Comparison of ENCODE assay signal across 24 cellular contexts in genomic region chr2:68352651-68353386, GRCh38. TPM values are rescaled to one million over a fixed set of nuclear protein-coding genes. Genes with fewer than 3 reads are reported as not detected.
A peak's percentile ranks its signal among the peaks of the same experiment; 100 is the strongest.
DNase-seq lines count a peak whose midpoint lies in the region; TF ChIP-seq lines count a peak whose summit lies in the region.
"Had no signal": no experiment of that assay in that cellular context is flagged by ENCODE, and none has a peak within 500 bp of the region (broad histone marks: within the 10 kb centered on the region; RNA-seq: fewer than 3 reads in every experiment).

No MANE protein-coding gene starts in this region.

- CTCF ChIA-PET in mammary epithelial cell (lab: Charles Lee; ENCODE audit: low non-redundant PET), result interaction anchor here (0.6 kb wide), 1 partner anchor 1542 kb away, joined by 3 read pairs; no protein-coding TSS in a partner anchor

- in situ Hi-C loops in GM23248 (cut with MboI), result no loop called here
- in situ Hi-C loops in mammary epithelial cell (cut with MboI; ENCODE audit: low sequenced_read_pairs in 2 of 2), result no loop called here

- H3K79me2 ChIP-seq in GM23248 (ENCODE audit: insufficient read depth) (no peaks in the 10 kb centered on the region), mammary epithelial cell (ENCODE audit: insufficient read depth, low read length) (no peaks in the 10 kb centered on the region), osteoblast (ENCODE audit: insufficient read depth, low read length) (no peaks in the 10 kb centered on the region)
- H3K79me2 ChIP-seq: parathyroid adenoma had no signal

- DNase-seq in GM23248, result peak; percentile 65
- DNase-seq in NCI-H226, result peak; percentile 37
- DNase-seq in mammary epithelial cell, result peak; percentile 17
- peak; percentile 11 for DNase-seq in osteoblast (ENCODE audit: insufficient read length, low spot score, missing footprints)
- no peak for DNase-seq in T-helper 1 cell
- no peak for DNase-seq in colonic mucosa
- no peak for DNase-seq in esophagus muscularis mucosa (ENCODE audit: extremely low spot score)
- DNase-seq: activated CD4-positive, alpha-beta memory T cell treated with anti-CD3 and anti-CD28 coated beads, Interleukin-2, amount 10 ng/mL, durations not matched to agents 7 days and 5 days; activated CD4-positive, CD25-positive, alpha-beta regulatory T cell; CD4-positive, alpha-beta T cell; cerebellar nuclear complex; effector CD8-positive, alpha-beta T cell; islet precursor cell; left ventricle myocardium superior; NCI-H187; NCI-H526; right cardiac atrium; stimulated activated naive CD8-positive, alpha-beta T cell treated with anti-CD3 and anti-CD28 coated beads, Interleukin-15, Interleukin-2, amounts not matched to agents 100 U/mL and 50 U/mL, for 24 hours; T-helper 9 cell; thyroid gland had no signal

- H3K4me3 ChIP-seq in GM23248, result no peak overlapping the region
- H3K4me3 ChIP-seq in mammary epithelial cell (replicated peaks in 1 of 3; ENCODE audit: insufficient read depth in 1 of 3, low read depth in 2 of 3, low read length in 3 of 3), result no peak overlapping the region
- no peak overlapping the region for H3K4me3 ChIP-seq in osteoblast (ENCODE audit: insufficient read depth, low read length)
- H3K4me3 ChIP-seq in colonic mucosa, result no peak overlapping the region
- no peak overlapping the region for H3K4me3 ChIP-seq in esophagus muscularis mucosa
- H3K4me3 ChIP-seq: gastroesophageal sphincter, thyroid gland had no signal

- 0 out of 2 replicates have a peak overlapping the region, but pooled peaks have one; percentile 36 for H2AFZ ChIP-seq in GM23248
- no peak overlapping the region for H2AFZ ChIP-seq in mammary epithelial cell (ENCODE audit: low read depth, low read length)
- peak overlapping the region; percentile 32 for H2AFZ ChIP-seq in osteoblast (ENCODE audit: low read length)
- H2AFZ ChIP-seq: parathyroid adenoma had no signal

- H3K9me2 ChIP-seq in GM23248 (ENCODE audit: insufficient read depth), result no peaks in the 10 kb centered on the region

- H3K9me3 ChIP-seq in GM23248 (ENCODE audit: low read depth) (no peaks in the 10 kb centered on the region), mammary epithelial cell (replicated peaks; ENCODE audit: insufficient read depth, low read length) (no peaks in the 10 kb centered on the region), osteoblast (ENCODE audit: low read depth, low read length) (no peaks in the 10 kb centered on the region), colonic mucosa (no peaks in the 10 kb centered on the region), esophagus muscularis mucosa (no peaks in the 10 kb centered on the region)
- H3K9me3 ChIP-seq: gastroesophageal sphincter, thyroid gland had no signal

- dilution Hi-C loops in mammary epithelial cell (cut with HindIII; ENCODE audit: low sequenced_read_pairs), result no loop called here

- TF ChIP-seq EP300 in esophagus muscularis mucosa (IDR thresholded peaks at IDR 0.05), result no peak

- BruUV-seq in mammary epithelial cell (replicated peaks; lab: Mats Ljungman, UMichigan), result no TSS peak

- H4K20me1 ChIP-seq in GM23248 (ENCODE audit: insufficient read depth) (no peaks in the 10 kb centered on the region), mammary epithelial cell (ENCODE audit: insufficient read depth, low read length) (no peaks in the 10 kb centered on the region), osteoblast (ENCODE audit: insufficient read depth, low read length) (no peaks in the 10 kb centered on the region)

- 22 to 32% methylated on average over 2 of the region's 2 CpGs for WGBS in GM23248 (ENCODE audit: low coverage in 1 of 2, low lambda C conversion rate in 2 of 2, missing lambda C conversion rate in 2 of 2), 2 experiments
- 35% methylated on average over 2 of the region's 2 CpGs for WGBS in mammary epithelial cell (ENCODE audit: low coverage, missing lambda C conversion rate)
- 52% methylated on average over 2 of the region's 2 CpGs for WGBS in esophagus muscularis mucosa

- TF ChIP-seq POLR2A in esophagus muscularis mucosa (IDR thresholded peaks at IDR 0.05; ENCODE audit: low read depth), result no peak

- no peaks in the 10 kb centered on the region for H3K36me3 ChIP-seq in GM23248 (ENCODE audit: low read depth)
- no peaks in the 10 kb centered on the region for H3K36me3 ChIP-seq in mammary epithelial cell (ENCODE audit: insufficient read depth, low read length)
- H3K36me3 ChIP-seq in osteoblast (ENCODE audit: insufficient read depth, low read length), result no peaks in the 10 kb centered on the region
- no peaks in the 10 kb centered on the region for H3K36me3 ChIP-seq in colonic mucosa
- no peaks in the 10 kb centered on the region for H3K36me3 ChIP-seq in esophagus muscularis mucosa
- H3K36me3 ChIP-seq: gastroesophageal sphincter, thyroid gland had no signal

- H3K27me3 ChIP-seq in GM23248 (replicated peaks; ENCODE audit: insufficient read depth) (no peaks in the 10 kb centered on the region), mammary epithelial cell (ENCODE audit: insufficient read depth, low read length) (no peaks in the 10 kb centered on the region), osteoblast (ENCODE audit: insufficient read depth, low read length) (no peaks in the 10 kb centered on the region), colonic mucosa (no peaks in the 10 kb centered on the region), esophagus muscularis mucosa (no peaks in the 10 kb centered on the region)
- H3K27me3 ChIP-seq: gastroesophageal sphincter, thyroid gland had no signal

- TF ChIP-seq CTCF in mammary epithelial cell (conservative IDR thresholded peaks at IDR 0.05 in 1 of 2, IDR thresholded peaks at IDR 0.05 in 1 of 2; ENCODE audit: extremely low read depth in 1 of 2, insufficient read depth in 1 of 2, low read depth in 1 of 2, low read length in 2 of 2) (no peak), osteoblast (IDR thresholded peaks at IDR 0.05; ENCODE audit: extremely low read depth, low read depth, low read length) (no peak), colonic mucosa (IDR thresholded peaks at IDR 0.05) (no peak), esophagus muscularis mucosa (IDR thresholded peaks at IDR 0.05) (no peak)

- no peak overlapping the region for H3K4me2 ChIP-seq in GM23248 (ENCODE audit: unreplicated experiment)
- H3K4me2 ChIP-seq in mammary epithelial cell (ENCODE audit: insufficient read depth, low read depth, low read length), result no peak overlapping the region
- peak overlapping the region; percentile 12 for H3K4me2 ChIP-seq in osteoblast (ENCODE audit: insufficient read depth, low read length)

- intact Hi-C loops in mammary epithelial cell (cut with micrococcal nuclease) (no loop called here), colonic mucosa (cut with DNase I) (no loop called here), esophagus muscularis mucosa (cut with DNase I) (no loop called here)

- H3K4me1 ChIP-seq in GM23248 (ENCODE audit: insufficient read depth) (peaks cover 10% of the 10 kb centered on the region), mammary epithelial cell (ENCODE audit: insufficient read depth, low read length) (no peaks in the 10 kb centered on the region), osteoblast (ENCODE audit: insufficient read depth, low read length) (peaks cover 9% of the 10 kb centered on the region), colonic mucosa (no peaks in the 10 kb centered on the region), esophagus muscularis mucosa (no peaks in the 10 kb centered on the region)
- H3K4me1 ChIP-seq: gastroesophageal sphincter, parathyroid adenoma, thyroid gland had no signal

- H3K9ac ChIP-seq in GM23248 (no peak overlapping the region), mammary epithelial cell (ENCODE audit: insufficient read depth, low read length) (no peak overlapping the region), colonic mucosa (ENCODE audit: low read depth in 2 of 2, low read length in 2 of 2) (no peak overlapping the region)
- H3K9ac ChIP-seq: parathyroid adenoma had no signal

- H3F3A ChIP-seq in GM23248 (ENCODE audit: insufficient read depth), result no peaks in the 10 kb centered on the region

- 0 out of 2 replicates have a peak overlapping the region, but pooled peaks have one; percentile 20 for H3K27ac ChIP-seq in GM23248
- H3K27ac ChIP-seq in mammary epithelial cell (ENCODE audit: insufficient read depth, low read depth, low read length), result no peak overlapping the region
- H3K27ac ChIP-seq in osteoblast (ENCODE audit: low read depth, low read length), result peak overlapping the region; percentile 27
- no peak overlapping the region for H3K27ac ChIP-seq in colonic mucosa
- no peak overlapping the region for H3K27ac ChIP-seq in esophagus muscularis mucosa (replicated peaks in 1 of 4)
- H3K27ac ChIP-seq: gastroesophageal sphincter, parathyroid adenoma, thyroid gland had no signal

RNA-seq across cellular contexts. Expression of gene PLEK, which starts 12.3 kb away (rescaled TPM):
- total RNA-seq in GM23248 (2014; rRNA removed; shearing (Covaris generic)), result not detected in 2 replicates
- 0.15 and 0.39 TPM in 2 replicates for polyA plus RNA-seq in GM23248 (2016; fragmentation: Nextera tagmentation; extraction: Ambion mirVana)
- total RNA-seq in mammary epithelial cell, result under 1 TPM in 1 of 2 donors, not detected in 1; 0.09 TPM
- 0.07 TPM for polyA plus RNA-seq in mammary epithelial cell
- not detected for polyA minus RNA-seq in mammary epithelial cell
- 0.36 TPM in 1 of 2 replicates, not detected in the other for total RNA-seq in osteoblast
- total RNA-seq in colonic mucosa, result 1 to 10 TPM; 2.6 to 5.1 TPM
- 10 to 100 TPM in 1 of 4 donors, 1 to 10 TPM in 3; 3.1 to 23.4 (median 6.0) TPM for total RNA-seq in esophagus muscularis mucosa
- total RNA-seq: astrocyte had no signal

RNA-seq across cellular contexts. Expression of gene CNRIP1, which starts 33.1 kb away (rescaled TPM):
- total RNA-seq in GM23248 (2014; rRNA removed; shearing (Covaris generic)), result 21.8 and 37.7 TPM in 2 replicates
- polyA plus RNA-seq in GM23248 (2016; fragmentation: Nextera tagmentation; extraction: Ambion mirVana), result 38.7 and 41.5 TPM in 2 replicates
- under 1 TPM in 1 of 2 donors, not detected in 1; under 0.01 TPM for total RNA-seq in mammary epithelial cell
- polyA plus RNA-seq in mammary epithelial cell, result not detected
- polyA minus RNA-seq in mammary epithelial cell, result not detected
- total RNA-seq in osteoblast, result 43.4 and 46.3 TPM in 2 replicates
- 1 to 10 TPM; 2.5 to 6.4 TPM for total RNA-seq in colonic mucosa
- 10 to 100 TPM; 23.5 to 44.4 (median 29.8) TPM for total RNA-seq in esophagus muscularis mucosa
- total RNA-seq: activated CD4-positive, alpha-beta memory T cell treated with anti-CD3 and anti-CD28 coated beads, Interleukin-2, amount 10 ng/mL, durations not matched to agents 7 days and 5 days; CD4-positive, alpha-beta T cell; natural killer cell treated with Interleukin-12 subunit alpha and Interleukin-12 subunit beta and Interleukin-15 and Interleukin-18, amount 100 ng/mL, for 72 hours had no signal

Comparison
In these comparisons a context has a peak if more than half of its experiments do, and no peak if none do; other contexts are left out.
1. DNase-seq: peak in GM23248 (single experiment), NCI-H226 (single experiment), mammary epithelial cell (single experiment) and osteoblast (single experiment); none in T-helper 1 cell (0 of 5), colonic mucosa (single experiment) and esophagus muscularis mucosa (single experiment).
2. H3K27ac ChIP-seq: peak in GM23248 (single experiment) and osteoblast (single experiment); none in mammary epithelial cell (single experiment), colonic mucosa (single experiment) and esophagus muscularis mucosa (0 of 4).